15 cellular contexts compared by ENCODE assay signal in the genomic region with DNA sequence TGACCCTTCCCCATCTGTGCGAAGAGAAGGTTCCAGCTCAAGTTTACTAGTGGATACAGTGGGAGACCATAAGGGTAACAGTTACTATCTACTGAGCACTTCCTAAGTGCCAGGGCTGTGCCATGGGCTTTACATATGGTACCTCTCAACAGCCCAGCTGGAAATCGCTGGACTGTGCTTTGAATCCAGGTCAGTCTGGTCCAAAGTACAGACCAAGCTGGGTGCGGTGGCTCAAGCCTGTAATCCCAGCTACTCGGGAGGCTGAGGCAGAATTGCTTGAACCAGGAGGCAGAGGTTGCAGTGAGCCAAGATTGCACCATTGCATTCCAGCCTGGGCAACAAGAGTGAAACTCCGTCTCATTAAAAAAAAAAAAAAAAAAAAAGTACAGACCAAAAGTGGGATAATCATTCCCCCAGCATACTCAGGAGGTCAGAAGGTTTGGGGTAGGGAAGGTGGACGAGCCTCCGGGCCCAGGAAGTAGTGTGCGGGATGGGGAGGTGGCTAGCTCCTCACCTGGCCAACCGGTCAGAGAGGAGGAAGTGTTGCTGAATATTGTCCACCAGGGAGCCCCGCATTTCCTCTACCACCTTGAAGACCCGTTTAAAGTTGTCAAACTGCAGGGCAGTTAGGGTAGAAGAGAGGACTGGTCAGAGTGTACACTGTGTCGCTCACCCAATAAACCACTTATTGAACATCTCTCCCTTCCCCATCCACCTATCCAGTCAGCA. TPM values are rescaled to one million over a fixed set of nuclear protein-coding genes. Genes with fewer than 3 reads are reported as not detected.
A peak's percentile ranks its signal among the peaks of the same experiment; 100 is the strongest.
DNase-seq lines count a peak whose midpoint lies in the region; ATAC-seq lines count a peak whose summit lies in the region.
"Had no signal": no experiment of that assay in that cellular context is flagged by ENCODE, and none has a peak within 500 bp of the region (broad histone marks: within the 10 kb centered on the region; RNA-seq: fewer than 3 reads in every experiment).

No MANE protein-coding gene starts in this region.

- H3K79me1 ChIP-seq in mesendoderm (ENCODE audit: low read length), result peaks cover 9% of the 10 kb centered on the region

- H3K56ac ChIP-seq in mesendoderm (ENCODE audit: low read length), result peak overlapping the region; percentile 15

- no peak overlapping the region for H3K27ac ChIP-seq in mesendoderm (ENCODE audit: low read depth, low read length)
- H3K27ac ChIP-seq: brain microvascular endothelial cell, SK-N-MC had no signal

- no peak for ATAC-seq in stimulated activated naive CD8-positive, alpha-beta T cell treated with anti-CD3 and anti-CD28 coated beads, Interleukin-15, Interleukin-2, amounts not matched to agents 100 U/mL and 50 U/mL, for 24 hours
- no peak for ATAC-seq in HG03280 (IDR thresholded peaks at IDR 0.05; ENCODE audit: unreplicated experiment)
- ATAC-seq in GM21723 (IDR thresholded peaks at IDR 0.05; ENCODE audit: unreplicated experiment), result no peak
- no peak for ATAC-seq in HG02678 (IDR thresholded peaks at IDR 0.05; ENCODE audit: unreplicated experiment)

- H3K4me2 ChIP-seq in mesendoderm (ENCODE audit: low read length), result no peak overlapping the region

- no peaks in the 10 kb centered on the region for H3K27me3 Mint-ChIP-seq in stimulated activated naive CD8-positive, alpha-beta T cell treated with anti-CD3 and anti-CD28 coated beads, Interleukin-15, Interleukin-2, amounts not matched to agents 100 ng/mL and 50 ng/mL, for 24 hours
- H3K27me3 Mint-ChIP-seq in activated CD4-positive, alpha-beta memory T cell treated with anti-CD3 and anti-CD28 coated beads for 36 hours, result no peaks in the 10 kb centered on the region

- H3K9me3 Mint-ChIP-seq in stimulated activated naive CD8-positive, alpha-beta T cell treated with anti-CD3 and anti-CD28 coated beads, Interleukin-15, Interleukin-2, amounts not matched to agents 100 ng/mL and 50 ng/mL, for 24 hours, result no peaks in the 10 kb centered on the region
- no peaks in the 10 kb centered on the region for H3K9me3 Mint-ChIP-seq in activated CD4-positive, alpha-beta memory T cell treated with anti-CD3 and anti-CD28 coated beads for 36 hours

- H3K23ac ChIP-seq in mesendoderm (ENCODE audit: low read length), result no peak overlapping the region

- no peak overlapping the region for H2BK5ac ChIP-seq in mesendoderm (ENCODE audit: low read length)

- no peak overlapping the region for H3K4me3 ChIP-seq in mesendoderm (ENCODE audit: low read length)
- H3K4me3 ChIP-seq: SK-N-MC had no signal

- intact Hi-C loops in activated CD4-positive, alpha-beta memory T cell treated with anti-CD3 and anti-CD28 coated beads for 36 hours (cut with micrococcal nuclease), result no loop called here

- no peak overlapping the region for H3K4ac ChIP-seq in mesendoderm (ENCODE audit: low read depth, low read length)

- H3K18ac ChIP-seq in mesendoderm (ENCODE audit: low read length), result no peak overlapping the region

- WGBS in mesendoderm (ENCODE audit: extremely low coverage, insufficient coverage, low lambda C conversion rate), result no CpG with 5 or more reads among the region's 12 CpGs

- peaks cover 14% of the 10 kb centered on the region for H3K36me3 ChIP-seq in mesendoderm (ENCODE audit: control insufficient read depth, insufficient read depth, low read length)

- POLR2A ChIA-PET in activated CD4-positive, alpha-beta memory T cell treated with anti-CD3 and anti-CD28 coated beads for 36 hours (lab: Charles Lee), result interaction anchor here (2.0 kb wide), 2 partner anchors 8 to 27 kb away, joined by 5 to 11 read pairs; partner anchors contain the start of genes CFL1 and MUS81

- H3K9ac ChIP-seq in mesendoderm (ENCODE audit: low read length), result no peak overlapping the region

- H3K4me1 ChIP-seq in mesendoderm (ENCODE audit: control insufficient read depth, low read depth, low read length), result peaks cover 6% of the 10 kb centered on the region

- H3K36me3 Mint-ChIP-seq in stimulated activated naive CD8-positive, alpha-beta T cell treated with anti-CD3 and anti-CD28 coated beads, Interleukin-15, Interleukin-2, amounts not matched to agents 100 ng/mL and 50 ng/mL, for 24 hours (ENCODE audit: low read depth), result peaks cover 32% of the 10 kb centered on the region
- H3K36me3 Mint-ChIP-seq in activated CD4-positive, alpha-beta memory T cell treated with anti-CD3 and anti-CD28 coated beads for 36 hours, result peaks cover 36% of the 10 kb centered on the region

- H4K5ac ChIP-seq in mesendoderm (ENCODE audit: low read length), result no peak overlapping the region

- H3K27me3 ChIP-seq in mesendoderm (ENCODE audit: insufficient read depth, low read length, poor library complexity), result no peaks in the 10 kb centered on the region
- H3K27me3 ChIP-seq: brain microvascular endothelial cell had no signal

- no peak overlapping the region for H2BK120ac ChIP-seq in mesendoderm (ENCODE audit: low read depth, low read length)

- DNase-seq in stimulated activated naive CD8-positive, alpha-beta T cell treated with anti-CD3 and anti-CD28 coated beads, Interleukin-15, Interleukin-2, amounts not matched to agents 100 U/mL and 50 U/mL, for 24 hours, result no peak
- DNase-seq in activated CD4-positive, alpha-beta memory T cell treated with anti-CD3 and anti-CD28 coated beads for 36 hours, result no peak
- DNase-seq in mesendoderm (no peak), NCI-H1092 (lab: John Stamatoyannopoulos, UW) (no peak)
- DNase-seq: activated CD4-positive, CD25-positive, alpha-beta regulatory T cell treated with anti-CD3 and anti-CD28 coated beads, Interleukin-2, amount 50 U/mL, for 72 hours; AML-193; brain microvascular endothelial cell; DND-41; NCI-H2171; stimulated activated CD4-positive, alpha-beta T cell treated with anti-CD3 and anti-CD28 coated beads, Interleukin-15, amount 100 ng/mL, for 24 hours had no signal

- H2BK15ac ChIP-seq in mesendoderm (replicated peaks; ENCODE audit: low read depth), result no peak overlapping the region

- H3K27ac Mint-ChIP-seq in stimulated activated naive CD8-positive, alpha-beta T cell treated with anti-CD3 and anti-CD28 coated beads, Interleukin-15, Interleukin-2, amounts not matched to agents 100 ng/mL and 50 ng/mL, for 24 hours, result peak overlapping the region; percentile 70
- peak overlapping the region; percentile 66 for H3K27ac Mint-ChIP-seq in activated CD4-positive, alpha-beta memory T cell treated with anti-CD3 and anti-CD28 coated beads for 36 hours

- CTCF ChIA-PET in activated CD4-positive, alpha-beta memory T cell treated with anti-CD3 and anti-CD28 coated beads for 36 hours (lab: Charles Lee), result interaction anchor here (0.6 to 9.5 kb wide), 27 partner anchors 9 to 296 kb away, joined by 3 to 277 read pairs (median 12); partner anchors contain the start of genes AP5B1, CFL1, EFEMP2 and FOSL1

- no peak overlapping the region for H4K8ac ChIP-seq in mesendoderm (ENCODE audit: low read depth, low read length)

- H3K4me1 Mint-ChIP-seq in stimulated activated naive CD8-positive, alpha-beta T cell treated with anti-CD3 and anti-CD28 coated beads, Interleukin-15, Interleukin-2, amounts not matched to agents 100 ng/mL and 50 ng/mL, for 24 hours (ENCODE audit: low read depth), result peaks cover 59% of the 10 kb centered on the region
- peaks cover 49% of the 10 kb centered on the region for H3K4me1 Mint-ChIP-seq in activated CD4-positive, alpha-beta memory T cell treated with anti-CD3 and anti-CD28 coated beads for 36 hours (ENCODE audit: low read depth)

- no peak overlapping the region for H3K4me3 Mint-ChIP-seq in stimulated activated naive CD8-positive, alpha-beta T cell treated with anti-CD3 and anti-CD28 coated beads, Interleukin-15, Interleukin-2, amounts not matched to agents 100 ng/mL and 50 ng/mL, for 24 hours
- H3K4me3 Mint-ChIP-seq in activated CD4-positive, alpha-beta memory T cell treated with anti-CD3 and anti-CD28 coated beads for 36 hours, result no peak overlapping the region

- no peak overlapping the region for H2AK5ac ChIP-seq in mesendoderm (ENCODE audit: low read length)

- H3K79me2 ChIP-seq in mesendoderm (ENCODE audit: control insufficient read depth, insufficient read depth, low read length), result peaks cover 3% of the 10 kb centered on the region

RNA-seq across cellular contexts. Expression of gene FIBP, which starts 2.3 kb away (rescaled TPM):
- total RNA-seq in activated CD4-positive, alpha-beta memory T cell treated with anti-CD3 and anti-CD28 coated beads for 36 hours, result 100 to 1,000 TPM in 1 of 2 experiments, 10 to 100 TPM in 1; 94.2 to 101 TPM
- 87.5 TPM for polyA plus RNA-seq in mesendoderm (2013, experiment 1 of 2)
- polyA plus RNA-seq in mesendoderm (2013, experiment 2 of 2), result 89.2 TPM

RNA-seq across cellular contexts. Expression of gene CCDC85B, which starts 4.5 kb away (rescaled TPM):
- total RNA-seq in activated CD4-positive, alpha-beta memory T cell treated with anti-CD3 and anti-CD28 coated beads for 36 hours, result 10 to 100 TPM; 40.0 to 44.4 TPM
- 9.9 TPM for polyA plus RNA-seq in mesendoderm (2013, experiment 1 of 2)
- 10.7 TPM for polyA plus RNA-seq in mesendoderm (2013, experiment 2 of 2)

RNA-seq across cellular contexts. Expression of gene CTSW, which starts 6.3 kb away (rescaled TPM):
- total RNA-seq in activated CD4-positive, alpha-beta memory T cell treated with anti-CD3 and anti-CD28 coated beads for 36 hours, result 10 to 100 TPM; 11.1 to 13.2 TPM
- polyA plus RNA-seq in mesendoderm (2013, experiment 1 of 2), result not detected
- polyA plus RNA-seq in mesendoderm (2013, experiment 2 of 2), result not detected

RNA-seq across cellular contexts. Expression of gene EFEMP2, which starts 13.4 kb away (rescaled TPM):
- total RNA-seq in activated CD4-positive, alpha-beta memory T cell treated with anti-CD3 and anti-CD28 coated beads for 36 hours, result 10 to 100 TPM; 11.5 to 12.5 TPM
- 9.1 TPM for polyA plus RNA-seq in mesendoderm (2013, experiment 1 of 2)
- 8.7 TPM for polyA plus RNA-seq in mesendoderm (2013, experiment 2 of 2)

RNA-seq across cellular contexts. Expression of gene FOSL1, which starts 14.2 kb away (rescaled TPM):
- 10 to 100 TPM; 17.1 to 17.7 TPM for total RNA-seq in activated CD4-positive, alpha-beta memory T cell treated with anti-CD3 and anti-CD28 coated beads for 36 hours
- polyA plus RNA-seq in mesendoderm (2013, experiment 1 of 2), result 9.0 TPM
- 9.7 TPM for polyA plus RNA-seq in mesendoderm (2013, experiment 2 of 2)
